ENCODE assay signal across 21 cellular contexts in genomic region chr17:63689479-63689878, GRCh38. TPM values are rescaled to one million over a fixed set of nuclear protein-coding genes. Genes with fewer than 3 reads are reported as not detected.
DNase-seq lines count a peak whose midpoint lies in the region; ATAC-seq, FAIRE-seq and TF ChIP-seq lines count a peak whose summit lies in the region.
"Had no signal": no experiment of that assay in that cellular context is flagged by ENCODE, and none has a peak within 500 bp of the region (broad histone marks: within the 10 kb centered on the region; RNA-seq: fewer than 3 reads in every experiment).

No MANE protein-coding gene starts in this region.

- no peak overlapping the region for H3K27ac ChIP-seq in CD4-positive, alpha-beta memory T cell (ENCODE audit: low read depth, low read length)
- H3K27ac ChIP-seq in astrocyte (ENCODE audit: low read depth, low read length), result no peak overlapping the region
- no peak overlapping the region for H3K27ac ChIP-seq in WERI-Rb-1
- H3K27ac ChIP-seq: A549 had no signal

- peaks cover 36 to 76% of the 10 kb centered on the region in 2 donors for H3K36me3 Mint-ChIP-seq in CD4-positive, alpha-beta memory T cell
- H3K36me3 Mint-ChIP-seq in astrocyte (ENCODE audit: low read depth, unreplicated experiment) (peaks cover 27% of the 10 kb centered on the region), nephron progenitor cell (ENCODE audit: low read depth) (peaks cover 26% of the 10 kb centered on the region)

- ATAC-seq in left colon, result no peak
- ATAC-seq: GM23338, HCT116 had no signal

- POLR2A ChIA-PET in CD4-positive, alpha-beta memory T cell (lab: Charles Lee; ENCODE audit: partially characterized antibody), result interaction anchor here (5.0 to 23.0 kb wide), 2 partner anchors 7 to 21 kb away, joined by 55 to 1362 read pairs; no protein-coding TSS in a partner anchor

- H2AFZ ChIP-seq in astrocyte (ENCODE audit: low read depth, low read length), result no peak overlapping the region
- H2AFZ ChIP-seq: GM23338 had no signal

- no peak overlapping the region for H3K4me2 ChIP-seq in astrocyte (ENCODE audit: low read length)
- H3K4me2 ChIP-seq: A549, GM23338 had no signal

- H3K27me3 Mint-ChIP-seq in CD4-positive, alpha-beta memory T cell, result no peaks in the 10 kb centered on the region
- H3K27me3 Mint-ChIP-seq in astrocyte (ENCODE audit: low read depth, unreplicated experiment) (peaks cover 2% of the 10 kb centered on the region), nephron progenitor cell (ENCODE audit: low read depth, poor library complexity) (peaks cover 3% of the 10 kb centered on the region)

- TF ChIP-seq CTCF in astrocyte (IDR thresholded peaks at IDR 0.05; ENCODE audit: insufficient read depth, low read depth, low read length) (no peak), nephron progenitor cell (IDR thresholded peaks at IDR 0.05) (no peak), WERI-Rb-1 (IDR thresholded peaks at IDR 0.05; ENCODE audit: low read depth, low read length) (no peak)

- no peak for FAIRE-seq in astrocyte (lab: Jason Lieb, UNC)
- FAIRE-seq: A549, GM12891, GM18507 had no signal

- peaks cover 4 to 20% (median 13%) of the 10 kb centered on the region in 4 donors for H3K4me1 Mint-ChIP-seq in CD4-positive, alpha-beta memory T cell
- H3K4me1 Mint-ChIP-seq in astrocyte (ENCODE audit: low read depth, unreplicated experiment) (peaks cover 2% of the 10 kb centered on the region), nephron progenitor cell (peaks cover 21% of the 10 kb centered on the region)

- intact Hi-C loops in CD4-positive, alpha-beta memory T cell (cut with micrococcal nuclease), result no loop called here
- intact Hi-C loops in left colon (cut with DNase I, micrococcal nuclease), result no loop called here

- H3K9me3 ChIP-seq in CD4-positive, alpha-beta memory T cell (ENCODE audit: control insufficient read depth in 1 of 2, low read length in 2 of 2), result no peaks in the 10 kb centered on the region
- H3K9me3 ChIP-seq in astrocyte (ENCODE audit: insufficient read depth, low read depth, low read length), result no peaks in the 10 kb centered on the region
- no peaks in the 10 kb centered on the region for H3K9me3 ChIP-seq in WERI-Rb-1 (ENCODE audit: severe bottlenecking)
- H3K9me3 ChIP-seq: A549 had no signal

- H3K79me2 ChIP-seq in astrocyte (ENCODE audit: insufficient read depth, low read length), result no peaks in the 10 kb centered on the region

- peaks cover 66% of the 10 kb centered on the region for H3K36me3 ChIP-seq in CD4-positive, alpha-beta memory T cell (ENCODE audit: insufficient read depth, low read length)
- H3K36me3 ChIP-seq in astrocyte (ENCODE audit: insufficient read depth, low read length), result peaks cover 12% of the 10 kb centered on the region
- H3K36me3 ChIP-seq in WERI-Rb-1, result peaks cover 83% of the 10 kb centered on the region

- no peak overlapping the region for H3K9ac ChIP-seq in astrocyte (ENCODE audit: low read length)

- peaks cover 12% of the 10 kb centered on the region for H4K20me1 ChIP-seq in astrocyte (ENCODE audit: insufficient read depth, low read length)

- no peak overlapping the region for H3K4me3 ChIP-seq in CD4-positive, alpha-beta memory T cell (ENCODE audit: low read length in 2 of 2)
- H3K4me3 ChIP-seq in astrocyte (ENCODE audit: insufficient read depth, low read depth, low read length) (no peak overlapping the region), WERI-Rb-1 (ENCODE audit: low read depth, low read length) (no peak overlapping the region)
- H3K4me3 ChIP-seq: A549, GM23338 had no signal

- DNase-seq in CD4-positive, alpha-beta memory T cell, result no peak
- DNase-seq in astrocyte (ENCODE audit: low read depth) (no peak), nephron progenitor cell (no peak), NCI-H1694 (lab: John Stamatoyannopoulos, UW) (no peak), WERI-Rb-1 (no peak), left colon (no peak), dermis blood vessel endothelial cell (no peak)
- DNase-seq: 8988T, ACHN, C1 segment of cervical spinal cord, Calu3, COR-L47, DMS53, DMS79 treated with DMSO at 0.1 percent for 48 hours, GF-D8, H9 had no signal

- no peaks in the 10 kb centered on the region for H3K9me3 Mint-ChIP-seq in CD4-positive, alpha-beta memory T cell
- no peaks in the 10 kb centered on the region for H3K9me3 Mint-ChIP-seq in astrocyte (ENCODE audit: unreplicated experiment)
- H3K9me3 Mint-ChIP-seq in nephron progenitor cell, result no peaks in the 10 kb centered on the region
- H3K9me3 Mint-ChIP-seq: GM23338, H9 had no signal

- peak overlapping the region in 4 of 7 donors; percentile 17 to 56 (median 30) for H3K27ac Mint-ChIP-seq in CD4-positive, alpha-beta memory T cell
- H3K27ac Mint-ChIP-seq in astrocyte (ENCODE audit: unreplicated experiment) (peak overlapping the region; percentile 26), nephron progenitor cell (peak overlapping the region; percentile 89)
- H3K27ac Mint-ChIP-seq: GM23338, H9 had no signal

- H3K4me1 ChIP-seq in CD4-positive, alpha-beta memory T cell (ENCODE audit: insufficient read depth, low read length), result peaks cover 9% of the 10 kb centered on the region
- H3K4me1 ChIP-seq in astrocyte (ENCODE audit: insufficient read depth, low read length), result no peaks in the 10 kb centered on the region
- H3K4me1 ChIP-seq: A549 had no signal

- no peaks in the 10 kb centered on the region for H3K27me3 ChIP-seq in CD4-positive, alpha-beta memory T cell (ENCODE audit: insufficient read depth, low read length)
- no peaks in the 10 kb centered on the region for H3K27me3 ChIP-seq in astrocyte (ENCODE audit: insufficient read depth, low read length)
- H3K27me3 ChIP-seq in WERI-Rb-1 (ENCODE audit: insufficient read depth, low read depth, severe bottlenecking), result no peaks in the 10 kb centered on the region

- no peak overlapping the region for H3K4me3 Mint-ChIP-seq in CD4-positive, alpha-beta memory T cell
- H3K4me3 Mint-ChIP-seq in astrocyte (ENCODE audit: unreplicated experiment) (peak overlapping the region; percentile 14), nephron progenitor cell (no peak overlapping the region)
- H3K4me3 Mint-ChIP-seq: GM23338, H9 had no signal

- CTCF ChIA-PET in CD4-positive, alpha-beta memory T cell (lab: Charles Lee; ENCODE audit: partially characterized antibody), result interaction anchor here (1.4 kb wide), 1 partner anchor 21 kb away, joined by 7 read pairs; no protein-coding TSS in a partner anchor

RNA-seq across cellular contexts. Expression of gene LIMD2, which starts 10.4 kb away (rescaled TPM):
- total RNA-seq in CD4-positive, alpha-beta memory T cell, result 100 to 1,000 TPM; 724 to 755 TPM
- polyA plus RNA-seq in CD4-positive, alpha-beta memory T cell, result 100 to 1,000 TPM; 347 to 569 TPM
- total RNA-seq in astrocyte (54.8 and 55.0 TPM in 2 replicates), left colon (1 to 10 TPM; 3.7 to 8.5 TPM), dermis blood vessel endothelial cell (46.5 and 64.4 TPM in 2 replicates)

RNA-seq across cellular contexts. Expression of gene STRADA, which starts 52.1 kb away (rescaled TPM):
- total RNA-seq in CD4-positive, alpha-beta memory T cell, result 10 to 100 TPM; 55.6 to 58.3 TPM
- polyA plus RNA-seq in CD4-positive, alpha-beta memory T cell, result 10 to 100 TPM; 20.0 to 21.3 TPM
- total RNA-seq in astrocyte (28.6 and 35.7 TPM in 2 replicates), left colon (10 to 100 TPM; 18.8 to 21.2 TPM), dermis blood vessel endothelial cell (26.5 and 27.5 TPM in 2 replicates)

Comparison
In these comparisons a context has a peak if more than half of its experiments do, and no peak if none do; other contexts are left out.
1. H3K27ac Mint-ChIP-seq: peak in every context shown above with its lines; median percentile 89 in nephron progenitor cell; 30 in CD4-positive, alpha-beta memory T cell; 26 in astrocyte.
2. RNA of gene LIMD2, which starts 10.4 kb away (total RNA-seq): 724 to 755 TPM in CD4-positive, alpha-beta memory T cell; 54.8 to 55.0 TPM in astrocyte, 46.5 to 64.4 TPM in dermis blood vessel endothelial cell and 3.7 to 8.5 TPM in left colon; every median in the first group is over 10 times any median in the second.